ENCODE assay signal across 26 cellular contexts in the genomic region with DNA sequence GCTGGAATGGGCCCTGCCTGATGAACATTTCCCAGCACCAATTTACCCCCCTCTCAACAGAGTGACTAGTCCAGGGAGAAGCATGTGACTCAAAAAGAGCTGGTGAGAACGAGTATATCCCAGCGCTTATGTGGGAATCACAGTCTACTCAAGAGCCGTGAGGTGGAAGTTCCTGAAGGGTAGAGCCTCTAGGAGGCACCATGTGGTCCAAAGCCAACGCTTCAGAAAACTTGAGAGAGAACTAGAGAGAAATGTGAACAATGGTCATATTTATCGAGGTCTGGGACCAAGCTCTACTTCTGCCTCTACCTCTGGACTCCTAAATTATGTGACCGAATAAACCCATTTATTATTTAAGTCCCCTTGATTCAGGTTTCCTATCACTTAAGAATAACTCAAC.
A peak's percentile ranks its signal among the peaks of the same experiment; 100 is the strongest.
DNase-seq lines count a peak whose midpoint lies in the region; ATAC-seq, FAIRE-seq and TF ChIP-seq lines count a peak whose summit lies in the region.
"Had no signal": no experiment of that assay in that cellular context is flagged by ENCODE, and none has a peak within 500 bp of the region (broad histone marks: within the 10 kb centered on the region; RNA-seq: fewer than 3 reads in every experiment).

No MANE protein-coding gene starts in this region.

- TF ChIP-seq CTCF in A549 (IDR thresholded peaks at IDR 0.05) (no peak), chondrocyte (IDR thresholded peaks at IDR 0.05) (no peak), gastrocnemius medialis (IDR thresholded peaks at IDR 0.05 in 4 of 5, conservative IDR thresholded peaks at IDR 0.05 in 1 of 5) (no peak)

- in situ Hi-C loops in gastrocnemius medialis (cut with MboI; ENCODE audit: low sequenced_read_pairs in 4 of 4) = no loop called here

- H3K4me3 ChIP-seq in A549 (no peak overlapping the region), mesodermal cell (ENCODE audit: extremely low read depth, insufficient read depth, low read length, poor library complexity, severe bottlenecking) (no peak overlapping the region), gastrocnemius medialis (no peak overlapping the region)
- H3K4me3 ChIP-seq: BLaER1, esophagus muscularis mucosa, ovary, upper lobe of left lung had no signal

- no peaks in the 10 kb centered on the region for H3K36me3 Mint-ChIP-seq in chondrocyte (ENCODE audit: low read depth)
- H3K36me3 Mint-ChIP-seq: activated naive CD4-positive, alpha-beta T cell treated with anti-CD3 and anti-CD28 coated beads, Interleukin-2, amount 50 U/mL, for 24 hours; memory B cell; natural killer cell; T-cell had no signal

- DNase-seq in A549 (ENCODE audit: low read depth in 1 of 2, low spot score in 1 of 2) (peak in 1 of 2 experiments; percentile 16), M059J (ENCODE audit: low read depth) (peak; percentile 14), chondrocyte (ENCODE audit: low spot score) (no peak), gastrocnemius medialis (no peak), T1000 (lab: John Stamatoyannopoulos, UW) (no peak)
- DNase-seq: activated CD4-positive, alpha-beta T cell treated with anti-CD3 and anti-CD28 coated beads for 4 hours; aorta; COR-L47; effector CD4-positive, alpha-beta T cell; left cardiac atrium; natural killer cell; NCI-H2171 treated with DMSO at 0.1 percent for 48 hours; NCI-H526; ovary; Right ventricle myocardium superior; stimulated activated CD4-positive, alpha-beta T cell treated with anti-CD3 and anti-CD28 coated beads, Interleukin-12 subunit alpha, Interleukin-12 subunit beta, amount 100 ng/mL, for 4 hours; T-cell; upper lobe of left lung had no signal

- H3K4me1 ChIP-seq in A549 = peaks cover 21% of the 10 kb centered on the region
- H3K4me1 ChIP-seq in mesodermal cell (ENCODE audit: control insufficient read depth, insufficient read depth, low read length, poor library complexity, severe bottlenecking) = peaks cover 16% of the 10 kb centered on the region
- no peaks in the 10 kb centered on the region for H3K4me1 ChIP-seq in gastrocnemius medialis
- H3K4me1 ChIP-seq: BLaER1, upper lobe of left lung had no signal

- no peaks in the 10 kb centered on the region for H3K27me3 Mint-ChIP-seq in chondrocyte (ENCODE audit: low read depth)
- H3K27me3 Mint-ChIP-seq: activated naive CD4-positive, alpha-beta T cell treated with anti-CD3 and anti-CD28 coated beads, Interleukin-2, amount 50 U/mL, for 24 hours; T-cell had no signal

- WGBS in A549 (ENCODE audit: missing lambda C conversion rate) = 81% methylated on average over 6 of the region's 6 CpGs
- 85 to 100% methylated on average over 3 to 4 of the region's 6 CpGs for WGBS in mesodermal cell (ENCODE audit: insufficient coverage in 2 of 2), 2 experiments

- H3K36me3 ChIP-seq in mesodermal cell (ENCODE audit: control insufficient read depth, insufficient read depth, low read length) = no peaks in the 10 kb centered on the region
- H3K36me3 ChIP-seq in gastrocnemius medialis = no peaks in the 10 kb centered on the region
- H3K36me3 ChIP-seq: BLaER1, esophagus muscularis mucosa, ovary, upper lobe of left lung had no signal

- H3K9me3 Mint-ChIP-seq in chondrocyte (ENCODE audit: low read depth) = peaks cover 4% of the 10 kb centered on the region
- H3K9me3 Mint-ChIP-seq: activated naive CD4-positive, alpha-beta T cell treated with anti-CD3 and anti-CD28 coated beads, Interleukin-2, amount 50 U/mL, for 24 hours; memory B cell; natural killer cell; T-cell had no signal

- FAIRE-seq in A549 (lab: Jason Lieb, UNC) = no peak
- FAIRE-seq: GM12892 had no signal

- H3K9me3 ChIP-seq in A549 (no peaks in the 10 kb centered on the region), mesodermal cell (ENCODE audit: control insufficient read depth, low read length) (no peaks in the 10 kb centered on the region), gastrocnemius medialis (no peaks in the 10 kb centered on the region)
- H3K9me3 ChIP-seq: BLaER1, esophagus muscularis mucosa, ovary, upper lobe of left lung had no signal

- no peak for TF ChIP-seq RAD21 in A549 (conservative IDR thresholded peaks at IDR 0.05 in 1 of 2, IDR thresholded peaks at IDR 0.05 in 1 of 2)

- POLR2A ChIA-PET in A549 (lab: Yijun Ruan, JAX) = interaction anchor here (2.3 kb wide), 1 partner anchor 110 kb away, joined by 43 read pairs; no protein-coding TSS in a partner anchor

- H3K27ac ChIP-seq in A549 (peak overlapping the region; percentile 77 to 89), mesodermal cell (ENCODE audit: low read depth, low read length, severe bottlenecking) (peak overlapping the region; percentile 94), gastrocnemius medialis (no peak overlapping the region)
- H3K27ac ChIP-seq: BLaER1, ovary, upper lobe of left lung had no signal

- peaks cover 23% of the 10 kb centered on the region for H3K4me1 Mint-ChIP-seq in chondrocyte (ENCODE audit: low read depth)
- H3K4me1 Mint-ChIP-seq: activated naive CD4-positive, alpha-beta T cell treated with anti-CD3 and anti-CD28 coated beads, Interleukin-2, amount 50 U/mL, for 24 hours; natural killer cell had no signal

- H3K27ac Mint-ChIP-seq in chondrocyte (ENCODE audit: unreplicated experiment) = peak overlapping the region; percentile 95
- H3K27ac Mint-ChIP-seq: activated naive CD4-positive, alpha-beta T cell treated with anti-CD3 and anti-CD28 coated beads, Interleukin-2, amount 50 U/mL, for 24 hours; memory B cell; natural killer cell; T-cell had no signal

- ATAC-seq in A549 = peak in 1 of 2 experiments; percentile 12; a peak in 1 of 6 replicates
- no peak for ATAC-seq in gastrocnemius medialis
- ATAC-seq in HG02938 (IDR thresholded peaks at IDR 0.05; ENCODE audit: unreplicated experiment) = no peak
- ATAC-seq in GM19463 (IDR thresholded peaks at IDR 0.05; ENCODE audit: unreplicated experiment) = no peak
- ATAC-seq: natural killer cell, T-cell had no signal

- CTCF ChIA-PET in A549 (lab: Yijun Ruan, JAX) = interaction anchor here (2.5 to 2.8 kb wide), 2 partner anchors 8 to 110 kb away, joined by 7 to 12 read pairs; no protein-coding TSS in a partner anchor

- peak overlapping the region; percentile 61 for H3K4me2 ChIP-seq in A549
- H3K4me2 ChIP-seq: BLaER1 had no signal

- H3K4me3 Mint-ChIP-seq in chondrocyte (ENCODE audit: unreplicated experiment) = no peak overlapping the region
- H3K4me3 Mint-ChIP-seq: activated naive CD4-positive, alpha-beta T cell treated with anti-CD3 and anti-CD28 coated beads, Interleukin-2, amount 50 U/mL, for 24 hours; memory B cell; natural killer cell; T-cell had no signal

- TF ChIP-seq EP300 in A549 (IDR thresholded peaks at IDR 0.05) = no peak

- no peaks in the 10 kb centered on the region for H3K27me3 ChIP-seq in gastrocnemius medialis
- H3K27me3 ChIP-seq: BLaER1, esophagus muscularis mucosa, ovary, upper lobe of left lung had no signal

- TF ChIP-seq POLR2A in A549 (IDR thresholded peaks at IDR 0.05; ENCODE audit: low read length) (no peak), gastrocnemius medialis (IDR thresholded peaks at IDR 0.05) (no peak)

- intact Hi-C loops in gastrocnemius medialis (cut with DNase I; ENCODE audit: low total_unique reads) = no loop called here

TF ChIP-seq in A549, 52 proteins besides CTCF, POLR2A, EP300 and RAD21:
- TF ChIP-seq SREBF2 (IDR thresholded peaks at IDR 0.05) = no peak
- TF ChIP-seq, protein P1, sequence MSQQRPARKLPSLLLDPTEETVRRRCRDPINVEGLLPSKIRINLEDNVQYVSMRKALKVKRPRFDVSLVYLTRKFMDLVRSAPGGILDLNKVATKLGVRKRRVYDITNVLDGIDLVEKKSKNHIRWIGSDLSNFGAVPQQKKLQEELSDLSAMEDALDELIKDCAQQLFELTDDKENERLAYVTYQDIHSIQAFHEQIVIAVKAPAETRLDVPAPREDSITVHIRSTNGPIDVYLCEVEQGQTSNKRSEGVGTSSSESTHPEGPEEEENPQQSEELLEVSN (IDR thresholded peaks at IDR 0.05; ENCODE audit: borderline replicate concordance, low read depth) = no peak
- no peak for TF ChIP-seq KDM1A (IDR thresholded peaks at IDR 0.05; ENCODE audit: low read depth)
- TF ChIP-seq, protein P2, sequence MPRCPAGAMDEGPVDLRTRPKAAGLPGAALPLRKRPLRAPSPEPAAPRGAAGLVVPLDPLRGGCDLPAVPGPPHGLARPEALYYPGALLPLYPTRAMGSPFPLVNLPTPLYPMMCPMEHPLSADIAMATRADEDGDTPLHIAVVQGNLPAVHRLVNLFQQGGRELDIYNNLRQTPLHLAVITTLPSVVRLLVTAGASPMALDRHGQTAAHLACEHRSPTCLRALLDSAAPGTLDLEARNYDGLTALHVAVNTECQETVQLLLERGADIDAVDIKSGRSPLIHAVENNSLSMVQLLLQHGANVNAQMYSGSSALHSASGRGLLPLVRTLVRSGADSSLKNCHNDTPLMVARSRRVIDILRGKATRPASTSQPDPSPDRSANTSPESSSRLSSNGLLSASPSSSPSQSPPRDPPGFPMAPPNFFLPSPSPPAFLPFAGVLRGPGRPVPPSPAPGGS (IDR thresholded peaks at IDR 0.05) = no peak
- TF ChIP-seq JUNB (IDR thresholded peaks at IDR 0.05) = no peak
- TF ChIP-seq RARB (CRISPR knock-in tag; IDR thresholded peaks at IDR 0.05) = no peak
- TF ChIP-seq HEYL (CRISPR knock-in tag; IDR thresholded peaks at IDR 0.05) = no peak
- no peak for TF ChIP-seq MYC (IDR thresholded peaks at IDR 0.05; ENCODE audit: borderline replicate concordance, low read length)
- TF ChIP-seq EHF (CRISPR knock-in tag; IDR thresholded peaks at IDR 0.05) = no peak
- TF ChIP-seq, protein P3, sequence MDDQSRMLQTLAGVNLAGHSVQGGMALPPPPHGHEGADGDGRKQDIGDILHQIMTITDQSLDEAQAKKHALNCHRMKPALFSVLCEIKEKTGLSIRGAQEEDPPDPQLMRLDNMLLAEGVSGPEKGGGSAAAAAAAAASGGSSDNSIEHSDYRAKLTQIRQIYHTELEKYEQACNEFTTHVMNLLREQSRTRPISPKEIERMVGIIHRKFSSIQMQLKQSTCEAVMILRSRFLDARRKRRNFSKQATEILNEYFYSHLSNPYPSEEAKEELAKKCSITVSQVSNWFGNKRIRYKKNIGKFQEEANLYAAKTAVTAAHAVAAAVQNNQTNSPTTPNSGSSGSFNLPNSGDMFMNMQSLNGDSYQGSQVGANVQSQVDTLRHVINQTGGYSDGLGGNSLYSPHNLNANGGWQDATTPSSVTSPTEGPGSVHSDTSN (IDR thresholded peaks at IDR 0.05) = no peak
- TF ChIP-seq BHLHE40 (IDR thresholded peaks at IDR 0.05; ENCODE audit: low read depth, low read length) = no peak

Comparison
In these comparisons a context has a peak if more than half of its experiments do, and no peak if none do; other contexts are left out.
1. H3K27ac ChIP-seq: peak in A549 (2 of 2) and mesodermal cell (single experiment); none in gastrocnemius medialis (0 of 4).